In genomic region chr17:38220867-38221266, GRCh38 we compare ENCODE assay signal across 16 cellular contexts. TPM values are rescaled to one million over a fixed set of nuclear protein-coding genes. Genes with fewer than 3 reads are reported as not detected.
"Had no signal": no experiment of that assay in that cellular context is flagged by ENCODE, and none has a peak within 500 bp of the region (broad histone marks: within the 10 kb centered on the region; RNA-seq: fewer than 3 reads in every experiment).

No MANE protein-coding gene starts in this region.

RNA-seq across cellular contexts. Expression of gene TBC1D3, which starts 28.5 kb away (rescaled TPM):
- total RNA-seq: dermis blood vessel endothelial cell, endodermal cell, esophagus mucosa, esophagus squamous epithelium, gastrocnemius medialis, glomerular endothelial cell, kidney epithelial cell, left cardiac atrium, left lung, left ventricle myocardium superior, lower leg skin, lower lobe of right lung, mesenteric fat pad, mesothelial cell of epicardium, mucosa of descending colon, myocyte had no signal
